ENCODE assay signal across 1 cellular context in genomic region chr19:12792048-12792852, GRCh38.
TF ChIP-seq lines count a peak whose summit lies in the region.

No MANE protein-coding gene starts in this region.

TF ChIP-seq in HEK293, 187 proteins besides CTCF, POLR2A, EP300 and RAD21 (continued from another document and continues in another):
- TF ChIP-seq, protein P1, sequence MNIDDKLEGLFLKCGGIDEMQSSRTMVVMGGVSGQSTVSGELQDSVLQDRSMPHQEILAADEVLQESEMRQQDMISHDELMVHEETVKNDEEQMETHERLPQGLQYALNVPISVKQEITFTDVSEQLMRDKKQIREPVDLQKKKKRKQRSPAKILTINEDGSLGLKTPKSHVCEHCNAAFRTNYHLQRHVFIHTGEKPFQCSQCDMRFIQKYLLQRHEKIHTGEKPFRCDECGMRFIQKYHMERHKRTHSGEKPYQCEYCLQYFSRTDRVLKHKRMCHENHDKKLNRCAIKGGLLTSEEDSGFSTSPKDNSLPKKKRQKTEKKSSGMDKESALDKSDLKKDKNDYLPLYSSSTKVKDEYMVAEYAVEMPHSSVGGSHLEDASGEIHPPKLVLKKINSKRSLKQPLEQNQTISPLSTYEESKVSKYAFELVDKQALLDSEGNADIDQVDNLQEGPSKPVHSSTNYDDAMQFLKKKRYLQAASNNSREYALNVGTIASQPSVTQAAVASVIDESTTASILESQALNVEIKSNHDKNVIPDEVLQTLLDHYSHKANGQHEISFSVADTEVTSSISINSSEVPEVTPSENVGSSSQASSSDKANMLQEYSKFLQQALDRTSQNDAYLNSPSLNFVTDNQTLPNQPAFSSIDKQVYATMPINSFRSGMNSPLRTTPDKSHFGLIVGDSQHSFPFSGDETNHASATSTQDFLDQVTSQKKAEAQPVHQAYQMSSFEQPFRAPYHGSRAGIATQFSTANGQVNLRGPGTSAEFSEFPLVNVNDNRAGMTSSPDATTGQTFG (tag by site-specific recombination; IDR thresholded peaks at IDR 0.05; ENCODE audit: borderline replicate concordance) = no peak
- TF ChIP-seq ZNF518A (tag by site-specific recombination; conservative IDR thresholded peaks at IDR 0.05; ENCODE audit: low read depth) (no peak), GFI1B (tag by site-specific recombination; IDR thresholded peaks at IDR 0.05) (no peak), SP3 (tag by site-specific recombination; IDR thresholded peaks at IDR 0.05) (no peak), ZNF133 (tag by site-specific recombination; IDR thresholded peaks at IDR 0.05) (no peak), ZNF404 (tag by site-specific recombination; IDR thresholded peaks at IDR 0.05) (no peak), ZNF549 (tag by site-specific recombination; IDR thresholded peaks at IDR 0.05) (no peak), ZNF391 (tag by site-specific recombination; IDR thresholded peaks at IDR 0.05; ENCODE audit: borderline replicate concordance, low read depth) (0 out of 2 replicates have a peak, but pooled peaks have one; percentile 42), ZFP37 (tag by site-specific recombination; IDR thresholded peaks at IDR 0.05) (0 out of 2 replicates have a peak, but pooled peaks have one; percentile 51), ZNF184 (tag by site-specific recombination; IDR thresholded peaks at IDR 0.05) (no peak), ZNF660 (tag by site-specific recombination; IDR thresholded peaks at IDR 0.05) (no peak), ZBTB49 (tag by site-specific recombination; IDR thresholded peaks at IDR 0.05; ENCODE audit: low read depth) (no peak), MEIS1 (CRISPR knock-in tag; IDR thresholded peaks at IDR 0.05; ENCODE audit: borderline replicate concordance) (no peak), REPIN1 (tag by site-specific recombination; IDR thresholded peaks at IDR 0.05; ENCODE audit: low read depth) (no peak), EGR2 (tag by site-specific recombination; IDR thresholded peaks at IDR 0.05; ENCODE audit: low read depth) (peak; percentile 73), TRIM28 (IDR thresholded peaks at IDR 0.05; ENCODE audit: borderline replicate concordance, low read length) (no peak), ZNF704 (tag by site-specific recombination; IDR thresholded peaks at IDR 0.05) (no peak), ZBTB48 (tag by site-specific recombination; IDR thresholded peaks at IDR 0.05) (0 out of 2 replicates have a peak, but pooled peaks have one; percentile 21), ZNF600 (tag by site-specific recombination; IDR thresholded peaks at IDR 0.05) (peak; percentile 68), ZNF837 (tag by site-specific recombination; IDR thresholded peaks at IDR 0.05) (no peak; the same call in 1 of the 2 replicates), ZNF473 (tag by site-specific recombination; IDR thresholded peaks at IDR 0.05) (no peak), ZNF280D (tag by site-specific recombination; IDR thresholded peaks at IDR 0.05) (no peak), ZNF501 (tag by site-specific recombination; IDR thresholded peaks at IDR 0.05) (0 out of 2 replicates have a peak, but pooled peaks have one; percentile 72), ZFP3 (tag by site-specific recombination; IDR thresholded peaks at IDR 0.05; ENCODE audit: low read depth) (no peak), PRDM6 (tag by site-specific recombination; IDR thresholded peaks at IDR 0.05) (no peak), ZNF513 (tag by site-specific recombination; IDR thresholded peaks at IDR 0.05) (peak; percentile 47), ZNF48 (tag by site-specific recombination; IDR thresholded peaks at IDR 0.05) (no peak), GLI4 (tag by site-specific recombination; IDR thresholded peaks at IDR 0.05) (no peak; the same call in 1 of the 2 replicates), ZNF76 (tag by site-specific recombination; IDR thresholded peaks at IDR 0.05; ENCODE audit: borderline replicate concordance, low read depth) (peak; percentile 43; the same call in 1 of the 2 replicates), RBAK (tag by site-specific recombination; IDR thresholded peaks at IDR 0.05) (no peak)
- TF ChIP-seq, protein P2, sequence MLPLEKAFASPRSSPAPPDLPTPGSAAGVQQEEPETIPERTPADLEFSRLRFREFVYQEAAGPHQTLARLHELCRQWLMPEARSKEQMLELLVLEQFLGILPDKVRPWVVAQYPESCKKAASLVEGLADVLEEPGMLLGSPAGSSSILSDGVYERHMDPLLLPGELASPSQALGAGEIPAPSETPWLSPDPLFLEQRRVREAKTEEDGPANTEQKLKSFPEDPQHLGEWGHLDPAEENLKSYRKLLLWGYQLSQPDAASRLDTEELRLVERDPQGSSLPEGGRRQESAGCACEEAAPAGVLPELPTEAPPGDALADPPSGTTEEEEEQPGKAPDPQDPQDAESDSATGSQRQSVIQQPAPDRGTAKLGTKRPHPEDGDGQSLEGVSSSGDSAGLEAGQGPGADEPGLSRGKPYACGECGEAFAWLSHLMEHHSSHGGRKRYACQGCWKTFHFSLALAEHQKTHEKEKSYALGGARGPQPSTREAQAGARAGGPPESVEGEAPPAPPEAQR (tag by site-specific recombination; IDR thresholded peaks at IDR 0.05) = no peak
- TF ChIP-seq, protein P3, sequence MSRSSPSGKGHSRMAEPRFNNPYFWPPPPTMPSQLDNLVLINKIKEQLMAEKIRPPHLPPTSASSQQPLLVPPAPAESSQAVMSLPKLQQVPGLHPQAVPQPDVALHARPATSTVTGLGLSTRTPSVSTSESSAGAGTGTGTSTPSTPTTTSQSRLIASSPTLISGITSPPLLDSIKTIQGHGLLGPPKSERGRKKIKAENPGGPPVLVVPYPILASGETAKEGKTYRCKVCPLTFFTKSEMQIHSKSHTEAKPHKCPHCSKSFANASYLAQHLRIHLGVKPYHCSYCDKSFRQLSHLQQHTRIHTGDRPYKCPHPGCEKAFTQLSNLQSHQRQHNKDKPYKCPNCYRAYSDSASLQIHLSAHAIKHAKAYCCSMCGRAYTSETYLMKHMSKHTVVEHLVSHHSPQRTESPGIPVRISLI (tag by site-specific recombination; IDR thresholded peaks at IDR 0.05) = no peak
- TF ChIP-seq, protein P4, sequence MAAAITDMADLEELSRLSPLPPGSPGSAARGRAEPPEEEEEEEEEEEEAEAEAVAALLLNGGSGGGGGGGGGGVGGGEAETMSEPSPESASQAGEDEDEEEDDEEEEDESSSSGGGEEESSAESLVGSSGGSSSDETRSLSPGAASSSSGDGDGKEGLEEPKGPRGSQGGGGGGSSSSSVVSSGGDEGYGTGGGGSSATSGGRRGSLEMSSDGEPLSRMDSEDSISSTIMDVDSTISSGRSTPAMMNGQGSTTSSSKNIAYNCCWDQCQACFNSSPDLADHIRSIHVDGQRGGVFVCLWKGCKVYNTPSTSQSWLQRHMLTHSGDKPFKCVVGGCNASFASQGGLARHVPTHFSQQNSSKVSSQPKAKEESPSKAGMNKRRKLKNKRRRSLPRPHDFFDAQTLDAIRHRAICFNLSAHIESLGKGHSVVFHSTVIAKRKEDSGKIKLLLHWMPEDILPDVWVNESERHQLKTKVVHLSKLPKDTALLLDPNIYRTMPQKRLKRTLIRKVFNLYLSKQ (tag by site-specific recombination; IDR thresholded peaks at IDR 0.05; ENCODE audit: borderline replicate concordance) = no peak
